Comparison of ENCODE assay signal across 17 cellular contexts in the genomic region with DNA sequence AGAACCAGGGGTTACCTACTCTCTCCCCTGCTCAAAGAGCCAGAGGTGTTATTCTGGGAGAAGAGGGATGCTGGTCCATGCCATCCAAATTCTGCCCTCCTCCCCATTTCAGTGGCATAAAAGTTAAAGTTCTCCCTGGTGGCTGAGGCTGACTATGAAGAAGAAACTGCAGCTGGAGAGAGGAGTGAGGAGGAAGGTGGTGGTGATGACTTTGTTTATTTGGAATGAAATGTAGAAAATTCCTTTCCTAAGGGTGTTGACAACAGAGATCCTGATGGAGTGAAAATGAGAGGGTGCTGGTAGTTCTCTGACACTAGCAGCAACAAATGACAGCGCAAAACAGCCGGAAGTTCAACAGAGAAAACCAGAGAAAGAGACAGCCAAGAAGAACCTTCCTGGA.
A peak's percentile ranks its signal among the peaks of the same experiment; 100 is the strongest.
DNase-seq lines count a peak whose midpoint lies in the region; ATAC-seq and TF ChIP-seq lines count a peak whose summit lies in the region.
"Had no signal": no experiment of that assay in that cellular context is flagged by ENCODE, and none has a peak within 500 bp of the region (broad histone marks: within the 10 kb centered on the region; RNA-seq: fewer than 3 reads in every experiment).

No MANE protein-coding gene starts in this region.

- H3K9me2 ChIP-seq in PC-9 (ENCODE audit: insufficient read depth) = no peaks in the 10 kb centered on the region

- TF ChIP-seq CTCF in BJ (IDR thresholded peaks at IDR 0.05; ENCODE audit: insufficient read depth, low read depth, low read length) = no peak
- no peak for TF ChIP-seq CTCF in PC-9 (conservative IDR thresholded peaks at IDR 0.05)
- no peak for TF ChIP-seq CTCF in fibroblast of lung (conservative IDR thresholded peaks at IDR 0.05 in 1 of 2, IDR thresholded peaks at IDR 0.05 in 1 of 2; ENCODE audit: low read depth in 1 of 2, low read length in 2 of 2)
- TF ChIP-seq CTCF in omental fat pad (IDR thresholded peaks at IDR 0.05) = no peak

- H3K9ac ChIP-seq in fibroblast of lung (ENCODE audit: insufficient read depth, low read length) = peak overlapping the region; percentile 39

- H4K20me1 ChIP-seq in PC-9 (ENCODE audit: insufficient read depth) (0 out of 2 replicates have a peak, but pooled peaks cover 2% of the 10 kb centered on the region), fibroblast of lung (ENCODE audit: control insufficient read depth, extremely low read depth, insufficient read depth, low read length) (no peaks in the 10 kb centered on the region)

- H3F3A ChIP-seq in PC-9 (ENCODE audit: insufficient read depth, low read depth) = peaks cover 12% of the 10 kb centered on the region; the same call in 1 of the 2 replicates

- POLR2A ChIA-PET in BJ (lab: Charles Lee) = interaction anchor here (0.5 to 0.7 kb wide), 2 partner anchors 212 to 240 kb away, joined by 4 to 6 read pairs; no protein-coding TSS in a partner anchor
- POLR2A ChIA-PET in PC-9 (lab: Charles Lee; ENCODE audit: unreplicated experiment) = interaction anchor here (0.6 kb wide), 2 partner anchors 165 to 453 kb away, joined by 3 to 4 read pairs; no protein-coding TSS in a partner anchor

- no peaks in the 10 kb centered on the region for H3K27me3 ChIP-seq in BJ (ENCODE audit: control insufficient read depth, insufficient read depth, low read length)
- H3K27me3 ChIP-seq in PC-9 (ENCODE audit: insufficient read depth, low read depth) = no peaks in the 10 kb centered on the region
- no peaks in the 10 kb centered on the region for H3K27me3 ChIP-seq in fibroblast of lung (ENCODE audit: control insufficient read depth, insufficient read depth, low read length)
- H3K27me3 ChIP-seq: SJCRH30 had no signal

- peaks cover 1% of the 10 kb centered on the region; the same call in 1 of the 2 replicates for H3K36me3 ChIP-seq in BJ (ENCODE audit: control insufficient read depth, insufficient read depth, low read length)
- peaks cover 10% of the 10 kb centered on the region; the same call in 1 of the 2 replicates for H3K36me3 ChIP-seq in PC-9 (ENCODE audit: low read depth)
- H3K36me3 ChIP-seq in fibroblast of lung (ENCODE audit: control insufficient read depth, insufficient read depth, low read length) = no peaks in the 10 kb centered on the region

- no peak overlapping the region for H3K4me3 ChIP-seq in BJ (ENCODE audit: low read depth, low read length)
- no peak overlapping the region for H3K4me3 ChIP-seq in PC-9
- H3K4me3 ChIP-seq in fibroblast of lung (replicated peaks in 1 of 4; ENCODE audit: control extremely low read depth in 1 of 4, insufficient read depth in 1 of 4, low read depth in 3 of 4, low read length in 4 of 4) = peak overlapping the region in 1 of 4 experiments; percentile 4
- H3K4me3 ChIP-seq: K562, SJCRH30 had no signal

- TF ChIP-seq POLR2A in GM18505 (IDR thresholded peaks at IDR 0.05; ENCODE audit: borderline replicate concordance, extremely low read depth, insufficient read depth, insufficient read length) = no peak

- peak overlapping the region; percentile 57 for H3K4me2 ChIP-seq in PC-9
- peak overlapping the region; percentile 79 for H3K4me2 ChIP-seq in fibroblast of lung (ENCODE audit: extremely low read depth, insufficient read depth, low read length)

- peak; percentile 55 for ATAC-seq in omental fat pad (ENCODE audit: low FRiP score)
- no peak for ATAC-seq in GM18505 (IDR thresholded peaks at IDR 0.05; ENCODE audit: unreplicated experiment)
- ATAC-seq in HG02938 (IDR thresholded peaks at IDR 0.05; ENCODE audit: unreplicated experiment) = no peak
- ATAC-seq: activated naive CD8-positive, alpha-beta T cell treated with anti-CD3 and anti-CD28 coated beads, Interleukin-2, amount 50 U/mL, for 24 hours; K562 had no signal

- H3K27ac ChIP-seq in PC-9 (peak overlapping the region; percentile 74), fibroblast of lung (ENCODE audit: insufficient read depth, low read length) (peak overlapping the region; percentile 84)
- H3K27ac ChIP-seq: SJCRH30 had no signal

- H3K4me1 ChIP-seq in PC-9 (replicated peaks; ENCODE audit: insufficient read depth) (peaks cover 14% of the 10 kb centered on the region), fibroblast of lung (ENCODE audit: control insufficient read depth, extremely low read depth, insufficient read depth, low read length) (peaks cover 8% of the 10 kb centered on the region)
- H3K4me1 ChIP-seq: SJCRH30 had no signal

- H2AFZ ChIP-seq in PC-9 (no peak overlapping the region), fibroblast of lung (ENCODE audit: low read length) (no peak overlapping the region)

- BruUV-seq in PC-9 (replicated peaks; lab: Mats Ljungman, UMichigan) = no TSS peak

- CTCF ChIA-PET in BJ (lab: Yijun Ruan, JAX) = interaction anchor here (0.7 to 3.0 kb wide), 7 partner anchors 9 to 702 kb away, joined by 3 to 14 read pairs (median 4); a partner anchor contains a TSS
- CTCF ChIA-PET in PC-9 (lab: Charles Lee) = interaction anchor here (1.8 kb wide), 1 partner anchor 44 kb away, joined by 6 read pairs; no protein-coding TSS in a partner anchor

- H3K9me3 ChIP-seq in PC-9 (ENCODE audit: insufficient read depth, low read depth) (no peaks in the 10 kb centered on the region), fibroblast of lung (ENCODE audit: control insufficient read depth, insufficient read depth, low read depth, low read length) (no peaks in the 10 kb centered on the region)
- H3K9me3 ChIP-seq: SJCRH30 had no signal

- peak; percentile 42 for DNase-seq in BJ (ENCODE audit: low read depth)
- no peak for DNase-seq in PC-9
- DNase-seq in fibroblast of lung (ENCODE audit: low read depth in 2 of 2) = peak; percentile 68 to 71
- no peak for DNase-seq in omental fat pad (ENCODE audit: low spot score)
- DNase-seq in HuH-7.5 (ENCODE audit: low spot score) = no peak
- no peak for DNase-seq in NCI-H1417 (lab: John Stamatoyannopoulos, UW)
- DNase-seq: activated B cell treated with CpG ODN at 0.5 μM for 24 hours; activated CD8-positive, alpha-beta memory T cell treated with anti-CD3 and anti-CD28 coated beads, Interleukin-2, amount 50 U/mL, for 48 hours; activated naive CD8-positive, alpha-beta T cell treated with anti-CD3 and anti-CD28 coated beads, Interleukin-2, amount 50 U/mL, for 24 hours; GF-D8; hippocampal formation; NCI-H1694; retina; SJCRH30 had no signal

- intact Hi-C loops in PC-9 (cut with micrococcal nuclease; ENCODE audit: unreplicated experiment) = loop anchor here (1.0 to 5.0 kb wide), 3 partner anchors 154 to 402 kb away; a partner anchor contains a TSS

- H3K79me2 ChIP-seq in PC-9 (ENCODE audit: low read depth) (no peaks in the 10 kb centered on the region), fibroblast of lung (ENCODE audit: control insufficient read depth, insufficient read depth, low read length) (no peaks in the 10 kb centered on the region)

Comparison
In these comparisons a context has a peak if more than half of its experiments do, and no peak if none do; other contexts are left out.
1. DNase-seq: peak in BJ (single experiment) and fibroblast of lung (2 of 2); none in PC-9 (0 of 2), omental fat pad (single experiment), HuH-7.5 (single experiment) and NCI-H1417 (0 of 3).